25 cellular contexts compared by ENCODE assay signal in the genomic region with DNA sequence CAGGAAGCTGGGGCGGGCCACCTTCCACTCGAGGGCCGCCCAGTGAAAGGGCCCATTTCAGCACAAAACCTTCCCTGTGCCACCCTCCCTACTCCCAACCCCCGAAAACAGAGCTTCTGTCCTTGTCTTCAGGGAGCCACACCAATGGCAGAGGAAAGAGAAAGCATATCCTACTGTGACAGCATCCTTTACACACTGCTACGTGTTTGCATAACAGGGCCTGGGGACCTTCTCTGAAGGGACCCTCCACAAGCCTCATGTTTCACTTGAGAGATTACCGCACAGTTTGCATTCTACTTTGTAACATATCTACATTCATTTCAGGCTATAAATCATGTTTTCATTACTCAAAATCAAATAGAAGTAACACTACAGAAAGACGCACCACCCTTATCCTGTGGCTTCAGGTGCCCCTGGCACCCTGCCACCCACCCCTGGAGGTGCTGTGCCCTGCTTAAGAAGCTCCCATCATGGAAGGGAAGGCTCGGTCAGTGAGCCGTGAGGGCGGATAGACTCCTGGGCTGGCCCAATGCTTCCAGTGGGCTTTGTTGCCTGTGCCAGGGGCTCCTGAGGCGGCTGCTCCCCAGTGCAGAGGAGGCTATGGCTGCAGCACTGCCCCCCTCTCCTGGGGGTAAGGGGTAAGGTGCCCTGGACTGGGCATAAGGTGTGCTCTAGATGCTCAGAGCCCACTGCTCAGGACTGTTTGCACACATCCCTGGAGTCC. TPM values are rescaled to one million over a fixed set of nuclear protein-coding genes. Genes with fewer than 3 reads are reported as not detected.
DNase-seq lines count a peak whose midpoint lies in the region; ATAC-seq, FAIRE-seq and TF ChIP-seq lines count a peak whose summit lies in the region.
"Had no signal": no experiment of that assay in that cellular context is flagged by ENCODE, and none has a peak within 500 bp of the region (broad histone marks: within the 10 kb centered on the region; RNA-seq: fewer than 3 reads in every experiment).

No MANE protein-coding gene starts in this region.

- H3K36me3 Mint-ChIP-seq in activated T-helper 2 cell treated with anti-CD3 and anti-CD28 coated beads, Interferon-gamma antibody, Interleukin-2, Interleukin-4, amounts not matched to agents 10 μg/mL and 5 μg/mL and 100 μg/mL, durations not matched to agents 14 hours and 24 hours and 36 hours (ENCODE audit: low read depth): peaks cover 12% of the 10 kb centered on the region

- 96% methylated on average over 11 of the region's 11 CpGs for WGBS in SK-N-SH (ENCODE audit: low lambda C conversion rate)
- WGBS in HepG2 (ENCODE audit: low lambda C conversion rate): 93% methylated on average over 10 of the region's 11 CpGs

- H3K9me2 ChIP-seq in SK-N-SH: no peaks in the 10 kb centered on the region

- CTCF ChIA-PET in SK-N-SH (lab: Yijun Ruan, JAX) (interaction anchor here (0.8 kb wide), 1 partner anchor 407 kb away, joined by 3 read pairs; no protein-coding TSS in a partner anchor), HepG2 (lab: Yijun Ruan, JAX; ENCODE audit: low intra/inter-chr PET ratio, low total read pairs) (no interaction called here)

- no peaks in the 10 kb centered on the region for H3F3A ChIP-seq in SK-N-SH (replicated peaks; ENCODE audit: insufficient read depth)

- H3K4me3 ChIP-seq in SK-N-SH (ENCODE audit: low read depth in 2 of 2, low read length in 1 of 2): no peak overlapping the region
- H3K4me3 ChIP-seq in HepG2 (replicated peaks in 1 of 3; ENCODE audit: insufficient read depth in 1 of 3, low read depth in 2 of 3, low read length in 3 of 3): no peak overlapping the region; a peak in 1 of 6 replicates
- H3K4me3 ChIP-seq: GM23248, Peyer's patch had no signal

- intact Hi-C loops in HepG2 (cut with micrococcal nuclease; ENCODE audit: unreplicated experiment) (loop anchor here (2.0 kb wide), 1 partner anchor 51 kb away; a partner anchor contains a TSS), posterior vena cava (cut with DNase I) (no loop called here)
- intact Hi-C loops in activated T-helper 2 cell treated with anti-CD3 and anti-CD28 coated beads, Interferon-gamma antibody, Interleukin-2, Interleukin-4, amounts not matched to agents 10 μg/mL and 5 μg/mL and 100 μg/mL, durations not matched to agents 14 hours and 24 hours and 36 hours (cut with micrococcal nuclease): no loop called here

- H3K9ac ChIP-seq in SK-N-SH: no peak overlapping the region
- peak overlapping the region; percentile 50; the same call in 1 of the 2 replicates for H3K9ac ChIP-seq in HepG2 (ENCODE audit: insufficient read depth, low read depth, low read length)
- H3K9ac ChIP-seq: GM23248 had no signal

- H3K4me1 Mint-ChIP-seq in activated T-helper 2 cell treated with anti-CD3 and anti-CD28 coated beads, Interferon-gamma antibody, Interleukin-2, Interleukin-4, amounts not matched to agents 10 μg/mL and 5 μg/mL and 100 μg/mL, durations not matched to agents 14 hours and 24 hours and 36 hours (ENCODE audit: low read depth): no peaks in the 10 kb centered on the region

- no peak for TF ChIP-seq CTCF in SK-N-SH (IDR thresholded peaks at IDR 0.05)
- no peak for TF ChIP-seq CTCF in HepG2 (CRISPR knock-in tag; IDR thresholded peaks at IDR 0.05)

- BruUV-seq in HepG2 (replicated peaks; lab: Mats Ljungman, UMichigan): no TSS peak

- H3K36me3 ChIP-seq in SK-N-SH (replicated peaks in 1 of 2; ENCODE audit: control insufficient read depth in 1 of 2, insufficient read depth in 2 of 2, low read length in 1 of 2): peaks cover 7 to 32% of the 10 kb centered on the region in 2 experiments
- peaks cover 10 to 39% of the 10 kb centered on the region in 2 experiments for H3K36me3 ChIP-seq in HepG2 (replicated peaks in 1 of 2; ENCODE audit: control insufficient read depth in 1 of 2, insufficient read depth in 2 of 2, low read length in 2 of 2)

- no peak for FAIRE-seq in HepG2 (lab: Jason Lieb, UNC)
- FAIRE-seq: G401.6, GM12892 had no signal

- H2AFZ ChIP-seq in SK-N-SH (ENCODE audit: low read depth) (no peak overlapping the region), HepG2 (ENCODE audit: low read length) (no peak overlapping the region)
- H2AFZ ChIP-seq: GM23248 had no signal

- DNase-seq in SK-N-SH (peak; percentile 49), HepG2 (ENCODE audit: low spot score) (no peak), posterior vena cava (ENCODE audit: low spot score) (peak; percentile 70), putamen (ENCODE audit: low spot score) (no peak)
- no peak for DNase-seq in activated T-helper 2 cell treated with anti-CD3 and anti-CD28 coated beads, Interferon-gamma antibody, Interleukin-2, Interleukin-4, amounts not matched to agents 10 μg/mL and 5 μg/mL and 100 μg/mL, durations not matched to agents 14 hours and 24 hours and 36 hours (ENCODE audit: low spot score)
- DNase-seq in activated T-cell treated with anti-CD3 and anti-CD28 coated beads, Interleukin-2, amount 50 U/mL, for 48 hours: no peak
- DNase-seq: AML-193; C1 segment of cervical spinal cord; Calu3; CD8-positive, alpha-beta memory T cell; DMS153; GM23248; Karpas-422; MV-4-11; NCI-H1417; NCI-H187; NCI-H2107; NCI-H510A; NCI-H774; Peyer's patch had no signal

- H3K4me2 ChIP-seq in SK-N-SH: no peak overlapping the region
- H3K4me2 ChIP-seq in HepG2 (ENCODE audit: low read depth, low read length): peak overlapping the region; percentile 57

- H3K9me3 Mint-ChIP-seq in activated T-helper 2 cell treated with anti-CD3 and anti-CD28 coated beads, Interferon-gamma antibody, Interleukin-2, Interleukin-4, amounts not matched to agents 10 μg/mL and 5 μg/mL and 100 μg/mL, durations not matched to agents 14 hours and 24 hours and 36 hours: no peaks in the 10 kb centered on the region
- H3K9me3 Mint-ChIP-seq: CD8-positive, alpha-beta memory T cell; IgD-negative memory B cell had no signal

- TF ChIP-seq RAD21 in SK-N-SH (IDR thresholded peaks at IDR 0.05; ENCODE audit: low read length): no peak
- TF ChIP-seq RAD21 in HepG2 (CRISPR knock-in tag; IDR thresholded peaks at IDR 0.05): no peak

- H3K27me3 ChIP-seq in SK-N-SH (ENCODE audit: insufficient read depth) (no peaks in the 10 kb centered on the region), HepG2 (ENCODE audit: control insufficient read depth in 1 of 2, insufficient read depth in 2 of 2, low read length in 2 of 2) (no peaks in the 10 kb centered on the region)
- H3K27me3 ChIP-seq: Peyer's patch had no signal

- H3K9me3 ChIP-seq in SK-N-SH (no peaks in the 10 kb centered on the region), HepG2 (ENCODE audit: low read length) (no peaks in the 10 kb centered on the region)
- H3K9me3 ChIP-seq: Peyer's patch had no signal

- H4K20me1 ChIP-seq in SK-N-SH (ENCODE audit: insufficient read depth) (peaks cover 3% of the 10 kb centered on the region; the same call in 1 of the 2 replicates), HepG2 (ENCODE audit: insufficient read depth, low read length) (no peaks in the 10 kb centered on the region; the same call in 1 of the 2 replicates)

- H3K27ac Mint-ChIP-seq in activated T-helper 2 cell treated with anti-CD3 and anti-CD28 coated beads, Interferon-gamma antibody, Interleukin-2, Interleukin-4, amounts not matched to agents 10 μg/mL and 5 μg/mL and 100 μg/mL, durations not matched to agents 14 hours and 24 hours and 36 hours: no peak overlapping the region
- H3K27ac Mint-ChIP-seq: IgD-negative memory B cell had no signal

- TF ChIP-seq POLR2A in HepG2 (IDR thresholded peaks at IDR 0.05; ENCODE audit: insufficient read depth in 1 of 2, low read depth in 2 of 2, low read length in 2 of 2): no peak

- in situ Hi-C loops in HepG2 (cut with HindIII; ENCODE audit: extremely low pct_ligation_motif_present, low pct_unique_long_range_greater_than_20kb): no loop called here

- POLR2A ChIA-PET in SK-N-SH (lab: Yijun Ruan, JAX) (no interaction called here), HepG2 (lab: Yijun Ruan, JAX) (interaction anchor here (1.0 to 2.1 kb wide), 2 partner anchors 39 to 54 kb away, joined by 4 to 5 read pairs; a partner anchor contains a TSS)

- no peaks in the 10 kb centered on the region for H3K79me2 ChIP-seq in SK-N-SH (ENCODE audit: insufficient read depth)
- peaks cover 12% of the 10 kb centered on the region for H3K79me2 ChIP-seq in HepG2 (ENCODE audit: insufficient read depth, low read length)

- ATAC-seq in SK-N-SH treated with all-trans-retinoic acid at 6 μM for 48 hours: no peak
- ATAC-seq in HepG2: no peak; the same call in 1 of the 3 replicates
- ATAC-seq: HCT116 had no signal

- no peak overlapping the region for H3K27ac ChIP-seq in SK-N-SH (ENCODE audit: low read depth in 2 of 2, low read length in 1 of 2)
- peak overlapping the region; percentile 65 for H3K27ac ChIP-seq in HepG2 (ENCODE audit: extremely low read length, insufficient read depth, low read length)
- H3K27ac ChIP-seq: GM23248, Peyer's patch had no signal

- no peak for TF ChIP-seq EP300 in SK-N-SH (IDR thresholded peaks at IDR 0.05; ENCODE audit: borderline replicate concordance in 1 of 2, low read depth in 1 of 2, low read length in 1 of 2)
- no peak for TF ChIP-seq EP300 in HepG2 (IDR thresholded peaks at IDR 0.05; ENCODE audit: low read depth in 2 of 2, low read length in 2 of 2)
- TF ChIP-seq EP300 in HepG2 (CRISPR knock-in tag; IDR thresholded peaks at IDR 0.05; ENCODE audit: borderline replicate concordance): no peak

- H3K4me1 ChIP-seq in SK-N-SH (ENCODE audit: control insufficient read depth in 1 of 2, insufficient read depth in 2 of 2, low read depth in 1 of 2, low read length in 1 of 2) (peaks cover 0 to 3% of the 10 kb centered on the region in 2 experiments; a peak in 1 of 4 replicates), HepG2 (ENCODE audit: insufficient read depth, low read length) (peaks cover 21% of the 10 kb centered on the region)
- H3K4me1 ChIP-seq: Peyer's patch had no signal

- H3K4me3 Mint-ChIP-seq in activated T-helper 2 cell treated with anti-CD3 and anti-CD28 coated beads, Interferon-gamma antibody, Interleukin-2, Interleukin-4, amounts not matched to agents 10 μg/mL and 5 μg/mL and 100 μg/mL, durations not matched to agents 14 hours and 24 hours and 36 hours (ENCODE audit: low read depth): no peak overlapping the region
- H3K4me3 Mint-ChIP-seq: CD8-positive, alpha-beta memory T cell had no signal

- no peaks in the 10 kb centered on the region for H3K27me3 Mint-ChIP-seq in activated T-helper 2 cell treated with anti-CD3 and anti-CD28 coated beads, Interferon-gamma antibody, Interleukin-2, Interleukin-4, amounts not matched to agents 10 μg/mL and 5 μg/mL and 100 μg/mL, durations not matched to agents 14 hours and 24 hours and 36 hours (ENCODE audit: low read depth)
- H3K27me3 Mint-ChIP-seq: CD8-positive, alpha-beta memory T cell; IgD-negative memory B cell had no signal

RNA-seq across cellular contexts. Expression of a gene that starts 52.0 kb away (rescaled TPM):
- polyA plus RNA-seq in SK-N-SH (2012; rRNA removed) (85.9 and 103 TPM in 2 replicates), HepG2 (2011; rRNA removed) (84.5 and 96.3 TPM in 2 replicates)
- 62.4 and 82.1 TPM in 2 replicates for polyA plus RNA-seq in SK-N-SH (2012; cell fraction: cytosol; rRNA removed)
- polyA plus RNA-seq in SK-N-SH (2012; cell fraction: nucleus; rRNA removed): 63.8 and 73.1 TPM in 2 replicates
- total RNA-seq in HepG2 (2016; rRNA removed; fragmentation: Illumina TruSeq; extraction: Trizol) (70.0 and 92.3 TPM in 2 replicates), posterior vena cava (10 to 100 TPM; 14.1 to 16.3 TPM)
- total RNA-seq in HepG2 (2016; cell fraction: cytosol; rRNA removed; fragmentation: Illumina TruSeq; extraction: Trizol; ENCODE audit: low read depth): 45.6 and 52.4 TPM in 2 replicates
- 72.0 and 92.4 TPM in 2 replicates for total RNA-seq in HepG2 (2016; cell fraction: insoluble cytoplasmic fraction; rRNA removed; fragmentation: Illumina TruSeq; extraction: Trizol)
- total RNA-seq in HepG2 (2016; cell fraction: membrane; rRNA removed; fragmentation: Illumina TruSeq; extraction: Trizol): 79.5 and 92.1 TPM in 2 replicates
- 36.2 and 44.8 TPM in 2 replicates for total RNA-seq in HepG2 (2016; cell fraction: nucleus; rRNA removed; fragmentation: Illumina TruSeq; extraction: Trizol)
- 91.9 and 111 TPM in 2 replicates for polyA plus RNA-seq in HepG2 (2011; cell fraction: cytosol; rRNA removed)
- polyA plus RNA-seq in HepG2 (2011; cell fraction: nucleus; rRNA removed): 54.6 and 61.7 TPM in 2 replicates
- 34.2 and 39.9 TPM in 2 replicates for polyA plus RNA-seq in HepG2 (2012)
- polyA plus RNA-seq in HepG2 (2016; cell fraction: cytosol; fragmentation: Illumina TruSeq; extraction: Trizol; ENCODE audit: low read depth): 47.2 and 54.0 TPM in 2 replicates
- 80.5 and 83.1 TPM in 2 replicates for polyA plus RNA-seq in HepG2 (2016; cell fraction: insoluble cytoplasmic fraction; fragmentation: Illumina TruSeq; extraction: Trizol; ENCODE audit: low read depth)
- 53.9 and 69.3 TPM in 2 replicates for polyA plus RNA-seq in HepG2 (2016; cell fraction: membrane; fragmentation: Illumina TruSeq; extraction: Trizol; ENCODE audit: low read depth)
- 49.2 and 51.5 TPM in 2 replicates for polyA plus RNA-seq in HepG2 (2016; cell fraction: nucleus; fragmentation: Illumina TruSeq; extraction: Trizol; ENCODE audit: insufficient read depth, low read depth)
- 65.1 and 87.1 TPM in 2 replicates for polyA minus RNA-seq in HepG2 (2011; rRNA and poly(A)+ RNA removed; ENCODE audit: low replicate concordance)
- 27.9 and 34.1 TPM in 2 replicates for polyA minus RNA-seq in HepG2 (2011; cell fraction: cytosol; rRNA and poly(A)+ RNA removed)
- 48.4 and 54.1 TPM in 2 replicates for polyA minus RNA-seq in HepG2 (2011; cell fraction: nucleus; rRNA and poly(A)+ RNA removed)
- 46.4 and 54.3 TPM in 2 replicates for total RNA-seq in activated T-helper 2 cell treated with anti-CD3 and anti-CD28 coated beads, Interferon-gamma antibody, Interleukin-2, Interleukin-4, amounts not matched to agents 10 μg/mL and 5 μg/mL and 100 μg/mL, durations not matched to agents 14 hours and 24 hours and 36 hours

RNA-seq across cellular contexts. Expression of a gene that starts 53.9 kb away (rescaled TPM):
- polyA plus RNA-seq in SK-N-SH (2012; rRNA removed) (59.5 and 83.3 TPM in 2 replicates), HepG2 (2011; rRNA removed) (97.7 and 137 TPM in 2 replicates)
- polyA plus RNA-seq in SK-N-SH (2012; cell fraction: cytosol; rRNA removed): 39.2 and 48.1 TPM in 2 replicates
- polyA plus RNA-seq in SK-N-SH (2012; cell fraction: nucleus; rRNA removed): 174 and 253 TPM in 2 replicates
- total RNA-seq in HepG2 (2016; rRNA removed; fragmentation: Illumina TruSeq; extraction: Trizol) (39.0 and 46.4 TPM in 2 replicates), posterior vena cava (10 to 100 TPM; 71.3 to 87.8 TPM)
- 16.2 and 17.3 TPM in 2 replicates for total RNA-seq in HepG2 (2016; cell fraction: cytosol; rRNA removed; fragmentation: Illumina TruSeq; extraction: Trizol; ENCODE audit: low read depth)
- total RNA-seq in HepG2 (2016; cell fraction: insoluble cytoplasmic fraction; rRNA removed; fragmentation: Illumina TruSeq; extraction: Trizol): 36.3 and 42.6 TPM in 2 replicates
- total RNA-seq in HepG2 (2016; cell fraction: membrane; rRNA removed; fragmentation: Illumina TruSeq; extraction: Trizol): 24.2 and 25.4 TPM in 2 replicates
- total RNA-seq in HepG2 (2016; cell fraction: nucleus; rRNA removed; fragmentation: Illumina TruSeq; extraction: Trizol): 55.4 and 61.3 TPM in 2 replicates
- polyA plus RNA-seq in HepG2 (2011; cell fraction: cytosol; rRNA removed): 36.5 and 40.1 TPM in 2 replicates
- polyA plus RNA-seq in HepG2 (2011; cell fraction: nucleus; rRNA removed): 305 and 380 TPM in 2 replicates
- 58.1 and 63.4 TPM in 2 replicates for polyA plus RNA-seq in HepG2 (2012)
- 7.8 and 8.6 TPM in 2 replicates for polyA plus RNA-seq in HepG2 (2016; cell fraction: cytosol; fragmentation: Illumina TruSeq; extraction: Trizol; ENCODE audit: low read depth)
- 31.5 and 45.0 TPM in 2 replicates for polyA plus RNA-seq in HepG2 (2016; cell fraction: insoluble cytoplasmic fraction; fragmentation: Illumina TruSeq; extraction: Trizol; ENCODE audit: low read depth)
- 10.3 and 11.5 TPM in 2 replicates for polyA plus RNA-seq in HepG2 (2016; cell fraction: membrane; fragmentation: Illumina TruSeq; extraction: Trizol; ENCODE audit: low read depth)
- 95.8 and 113 TPM in 2 replicates for polyA plus RNA-seq in HepG2 (2016; cell fraction: nucleus; fragmentation: Illumina TruSeq; extraction: Trizol; ENCODE audit: insufficient read depth, low read depth)
- 73.3 and 119 TPM in 2 replicates for polyA minus RNA-seq in HepG2 (2011; rRNA and poly(A)+ RNA removed; ENCODE audit: low replicate concordance)
- 30.0 and 39.8 TPM in 2 replicates for polyA minus RNA-seq in HepG2 (2011; cell fraction: cytosol; rRNA and poly(A)+ RNA removed)
- 181 and 183 TPM in 2 replicates for polyA minus RNA-seq in HepG2 (2011; cell fraction: nucleus; rRNA and poly(A)+ RNA removed)
- 84.6 and 87.1 TPM in 2 replicates for total RNA-seq in activated T-helper 2 cell treated with anti-CD3 and anti-CD28 coated beads, Interferon-gamma antibody, Interleukin-2, Interleukin-4, amounts not matched to agents 10 μg/mL and 5 μg/mL and 100 μg/mL, durations not matched to agents 14 hours and 24 hours and 36 hours

Comparison
In these comparisons a context has a peak if more than half of its experiments do, and no peak if none do; other contexts are left out.
1. DNase-seq: peak in SK-N-SH (single experiment) and posterior vena cava (single experiment); none in HepG2 (single experiment), activated T-helper 2 cell treated with anti-CD3 and anti-CD28 coated beads, Interferon-gamma antibody, Interleukin-2, Interleukin-4, amounts not matched to agents 10 μg/mL and 5 μg/mL and 100 μg/mL, durations not matched to agents 14 hours and 24 hours and 36 hours (single experiment), activated T-cell treated with anti-CD3 and anti-CD28 coated beads, Interleukin-2, amount 50 U/mL, for 48 hours (0 of 2) and putamen (single experiment).